22 cellular contexts compared by ENCODE assay signal in the genomic region with DNA sequence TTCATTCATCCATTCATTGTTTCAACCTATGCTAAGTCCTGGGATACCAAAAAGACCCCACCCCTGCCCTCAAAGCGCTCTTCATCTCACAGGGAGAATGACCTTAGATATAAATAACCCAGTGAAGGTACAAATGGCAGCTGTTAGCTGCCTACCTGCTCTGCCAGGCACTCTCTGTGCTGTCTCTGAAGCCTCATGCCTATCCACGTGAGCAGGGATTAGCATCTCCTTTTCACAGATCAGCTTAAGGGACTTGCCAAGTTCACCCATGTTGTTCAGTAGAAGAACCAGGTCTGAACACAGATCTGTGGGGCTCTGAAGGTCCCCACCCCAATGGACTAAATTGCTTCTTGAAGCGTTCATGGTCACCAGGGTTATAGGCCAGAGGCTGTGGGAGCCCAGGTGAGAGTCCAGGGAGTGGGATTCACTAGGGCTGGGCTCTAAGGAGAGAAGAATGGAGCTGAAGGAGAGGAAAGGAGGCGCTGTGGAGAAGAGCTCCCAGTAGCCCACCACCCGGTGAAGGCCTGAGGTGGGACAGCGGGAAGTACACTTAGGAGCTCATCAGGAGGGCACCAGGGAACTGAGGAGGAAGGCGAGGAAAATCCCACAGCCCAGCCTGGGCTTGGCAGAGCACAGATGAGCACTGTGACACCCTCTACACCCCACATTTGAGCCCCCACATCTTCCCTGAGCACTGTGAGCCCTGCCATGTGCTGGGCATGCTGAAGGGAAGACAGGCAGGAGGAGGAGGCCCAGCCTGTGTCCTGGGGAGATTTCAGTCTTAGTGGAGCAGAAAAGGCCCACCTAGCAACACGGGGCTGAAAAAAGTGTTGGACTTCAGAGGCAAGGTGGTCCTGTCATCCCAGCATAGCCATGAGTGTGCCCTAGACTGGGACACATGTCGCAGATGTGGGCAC. TPM values are rescaled to one million over a fixed set of nuclear protein-coding genes. Genes with fewer than 3 reads are reported as not detected.
A peak's percentile ranks its signal among the peaks of the same experiment; 100 is the strongest.
DNase-seq lines count a peak whose midpoint lies in the region; ATAC-seq, FAIRE-seq and TF ChIP-seq lines count a peak whose summit lies in the region.
"Had no signal": no experiment of that assay in that cellular context is flagged by ENCODE, and none has a peak within 500 bp of the region (broad histone marks: within the 10 kb centered on the region; RNA-seq: fewer than 3 reads in every experiment).

No MANE protein-coding gene starts in this region.

- no peaks in the 10 kb centered on the region for H3K27me3 Mint-ChIP-seq in activated CD4-positive, alpha-beta memory T cell treated with anti-CD3 and anti-CD28 coated beads, Interleukin-2, amount 10 ng/mL, durations not matched to agents 7 days and 5 days
- H3K27me3 Mint-ChIP-seq in activated CD4-positive, alpha-beta memory T cell treated with anti-CD3 and anti-CD28 coated beads for 36 hours: peaks cover 2% of the 10 kb centered on the region

- TF ChIP-seq EP300 in K562 (IDR thresholded peaks at IDR 0.05; ENCODE audit: low read length): no peak

- H3K9me3 ChIP-seq in K562 (replicated peaks; ENCODE audit: control insufficient read depth, insufficient read depth, low read depth, low read length) (no peaks in the 10 kb centered on the region; the same call in 1 of the 2 replicates), gastrocnemius medialis (no peaks in the 10 kb centered on the region)
- H3K9me3 ChIP-seq: Peyer's patch, SJCRH30 had no signal

- no peak for TF ChIP-seq RAD21 in K562 (CRISPR knock-in tag; conservative IDR thresholded peaks at IDR 0.05 in 1 of 2, IDR thresholded peaks at IDR 0.05 in 1 of 2)

- H4K20me1 ChIP-seq in K562 (replicated peaks; ENCODE audit: control insufficient read depth, insufficient read depth, low read length): no peaks in the 10 kb centered on the region

- no peak overlapping the region; the same call in 2 of the 3 replicates for H3K27ac ChIP-seq in K562 (ENCODE audit: extremely low read depth, low read depth, low read length)
- no peak overlapping the region for H3K27ac ChIP-seq in gastrocnemius medialis
- H3K27ac ChIP-seq: C4-2B, Peyer's patch, SJCRH30 had no signal

- TF ChIP-seq CTCF in K562 (IDR thresholded peaks at IDR 0.05 in 2 of 3, conservative IDR thresholded peaks at IDR 0.05 in 1 of 3; ENCODE audit: insufficient read depth in 2 of 3, low read depth in 1 of 3, low read length in 3 of 3) (no peak), lower leg skin (IDR thresholded peaks at IDR 0.05) (no peak), gastrocnemius medialis (IDR thresholded peaks at IDR 0.05 in 4 of 5, conservative IDR thresholded peaks at IDR 0.05 in 1 of 5) (no peak)

- no peak overlapping the region for H3K4me3 ChIP-seq in K562
- no peak overlapping the region for H3K4me3 ChIP-seq in lower leg skin (ENCODE audit: low read depth, poor library complexity, severe bottlenecking)
- H3K4me3 ChIP-seq in gastrocnemius medialis: no peak overlapping the region
- H3K4me3 ChIP-seq: Peyer's patch, SJCRH30 had no signal

- no peaks in the 10 kb centered on the region for H3K9me3 Mint-ChIP-seq in activated CD4-positive, alpha-beta memory T cell treated with anti-CD3 and anti-CD28 coated beads, Interleukin-2, amount 10 ng/mL, durations not matched to agents 7 days and 5 days
- H3K9me3 Mint-ChIP-seq in activated CD4-positive, alpha-beta memory T cell treated with anti-CD3 and anti-CD28 coated beads for 36 hours: no peaks in the 10 kb centered on the region

- H3K4me1 ChIP-seq in K562 (replicated peaks in 1 of 2; ENCODE audit: control insufficient read depth in 2 of 2, insufficient read depth in 2 of 2, low read length in 2 of 2) (peaks cover 3% of the 10 kb centered on the region in 2 experiments; a peak in 3 of 5 replicates), gastrocnemius medialis (peaks cover 0 to 7% of the 10 kb centered on the region in 2 donors)
- H3K4me1 ChIP-seq: Peyer's patch, SJCRH30 had no signal

- CTCF ChIA-PET in activated CD4-positive, alpha-beta memory T cell treated with anti-CD3 and anti-CD28 coated beads, Interleukin-2, amount 10 ng/mL, durations not matched to agents 7 days and 5 days (lab: Charles Lee): interaction anchor here (0.5 to 2.2 kb wide), 3 partner anchors 80 to 1636 kb away, joined by 3 to 4 read pairs (median 4); no protein-coding TSS in a partner anchor
- CTCF ChIA-PET in activated CD4-positive, alpha-beta memory T cell treated with anti-CD3 and anti-CD28 coated beads for 36 hours (lab: Charles Lee): no interaction called here
- CTCF ChIA-PET in K562 (lab: Yijun Ruan, JAX; ENCODE audit: low intra/inter-chr PET ratio): interaction anchor here (0.8 kb wide), 1 partner anchor 42 kb away, joined by 3 read pairs; no protein-coding TSS in a partner anchor

- H3K27me3 ChIP-seq in K562 (ENCODE audit: control insufficient read depth in 2 of 2, insufficient read depth in 2 of 2, low read length in 2 of 2): peaks cover 3 to 4% of the 10 kb centered on the region in 2 experiments; a peak in 2 of 5 replicates
- H3K27me3 ChIP-seq in gastrocnemius medialis: no peaks in the 10 kb centered on the region
- H3K27me3 ChIP-seq: Peyer's patch, SJCRH30 had no signal

- POLR2A ChIA-PET in activated CD4-positive, alpha-beta memory T cell treated with anti-CD3 and anti-CD28 coated beads, Interleukin-2, amount 10 ng/mL, durations not matched to agents 7 days and 5 days (lab: Charles Lee): no interaction called here
- POLR2A ChIA-PET in activated CD4-positive, alpha-beta memory T cell treated with anti-CD3 and anti-CD28 coated beads for 36 hours (lab: Charles Lee): no interaction called here
- POLR2A ChIA-PET in K562 (lab: Yijun Ruan, JAX): interaction anchor here (0.6 to 1.1 kb wide), 3 partner anchors 12 to 530 kb away, joined by 3 to 4 read pairs (median 3); no protein-coding TSS in a partner anchor

- peak overlapping the region; percentile 93 for H2AFZ ChIP-seq in K562 (ENCODE audit: low read depth, low read length)

- ATAC-seq in K562: no peak
- ATAC-seq in gastrocnemius medialis: peak; percentile 68 to 72
- ATAC-seq in GM21529 (IDR thresholded peaks at IDR 0.05; ENCODE audit: unreplicated experiment): no peak

- H3K4me1 Mint-ChIP-seq in activated CD4-positive, alpha-beta memory T cell treated with anti-CD3 and anti-CD28 coated beads, Interleukin-2, amount 10 ng/mL, durations not matched to agents 7 days and 5 days: no peaks in the 10 kb centered on the region
- no peaks in the 10 kb centered on the region for H3K4me1 Mint-ChIP-seq in activated CD4-positive, alpha-beta memory T cell treated with anti-CD3 and anti-CD28 coated beads for 36 hours (ENCODE audit: low read depth)

- H3K36me3 Mint-ChIP-seq in activated CD4-positive, alpha-beta memory T cell treated with anti-CD3 and anti-CD28 coated beads, Interleukin-2, amount 10 ng/mL, durations not matched to agents 7 days and 5 days (ENCODE audit: low read depth): no peaks in the 10 kb centered on the region
- H3K36me3 Mint-ChIP-seq in activated CD4-positive, alpha-beta memory T cell treated with anti-CD3 and anti-CD28 coated beads for 36 hours: no peaks in the 10 kb centered on the region

- DNase-seq in activated CD4-positive, alpha-beta memory T cell treated with anti-CD3 and anti-CD28 coated beads, Interleukin-2, amount 10 ng/mL, durations not matched to agents 7 days and 5 days: peak; percentile 9
- no peak for DNase-seq in activated CD4-positive, alpha-beta memory T cell treated with anti-CD3 and anti-CD28 coated beads for 36 hours
- no peak for DNase-seq in K562 (ENCODE audit: extremely low read depth in 1 of 4, low spot score in 3 of 4)
- peak; percentile 7 to 56 for DNase-seq in lower leg skin (ENCODE audit: low spot score in 2 of 2)
- no peak for DNase-seq in gastrocnemius medialis
- DNase-seq in SHP77 (lab: John Stamatoyannopoulos, UW): no peak
- DNase-seq in DMS53 treated with DMSO at 0.1 percent for 48 hours (lab: John Stamatoyannopoulos, UW; ENCODE audit: unreplicated experiment): no peak
- DNase-seq: DMS53, GF-D8, KG1, NCI-H1105 treated with DMSO at 0.1 percent for 48 hours, NCI-H2029 treated with DMSO at 0.1 percent for 48 hours, NCI-H345, NCI-H774 had no signal

- intact Hi-C loops in activated CD4-positive, alpha-beta memory T cell treated with anti-CD3 and anti-CD28 coated beads for 36 hours (cut with micrococcal nuclease): no loop called here
- intact Hi-C loops in K562 (cut with micrococcal nuclease): no loop called here
- intact Hi-C loops in lower leg skin (cut with DNase I; ENCODE audit: low total_unique reads): no loop called here
- intact Hi-C loops in gastrocnemius medialis (cut with DNase I; ENCODE audit: low total_unique reads): no loop called here

- no peak for FAIRE-seq in K562 (lab: Jason Lieb, UNC)
- FAIRE-seq: D721Med had no signal

- no TSS peak for BruUV-seq in K562 (replicated peaks; lab: Mats Ljungman, UMichigan)

- 41% methylated on average over 8 of the region's 9 CpGs for WGBS in K562 (ENCODE audit: insufficient coverage, low coverage, missing lambda C conversion rate)
- 93 to 97% methylated on average over 9 of the region's 9 CpGs for WGBS in lower leg skin, 2 donors

- TF ChIP-seq POLR2A in K562 (conservative IDR thresholded peaks at IDR 0.05) (no peak), lower leg skin (IDR thresholded peaks at IDR 0.05) (no peak), gastrocnemius medialis (IDR thresholded peaks at IDR 0.05) (no peak)

- H3K4me2 ChIP-seq in K562 (ENCODE audit: insufficient read depth, low read length): peak overlapping the region; percentile 76

- H3K9ac ChIP-seq in K562 (ENCODE audit: insufficient read depth in 1 of 2, low read depth in 2 of 2, low read length in 2 of 2): no peak overlapping the region

- no peak overlapping the region for H3K27ac Mint-ChIP-seq in activated CD4-positive, alpha-beta memory T cell treated with anti-CD3 and anti-CD28 coated beads, Interleukin-2, amount 10 ng/mL, durations not matched to agents 7 days and 5 days
- no peak overlapping the region for H3K27ac Mint-ChIP-seq in activated CD4-positive, alpha-beta memory T cell treated with anti-CD3 and anti-CD28 coated beads for 36 hours

- H3K9me1 ChIP-seq in K562 (ENCODE audit: control insufficient read depth, insufficient read depth, low read length): no peaks in the 10 kb centered on the region

- no peaks in the 10 kb centered on the region for H3K36me3 ChIP-seq in K562 (ENCODE audit: control insufficient read depth, insufficient read depth, low read length)
- H3K36me3 ChIP-seq in gastrocnemius medialis: no peaks in the 10 kb centered on the region
- H3K36me3 ChIP-seq: Peyer's patch had no signal

- no peak overlapping the region for H3K4me3 Mint-ChIP-seq in activated CD4-positive, alpha-beta memory T cell treated with anti-CD3 and anti-CD28 coated beads, Interleukin-2, amount 10 ng/mL, durations not matched to agents 7 days and 5 days
- H3K4me3 Mint-ChIP-seq in activated CD4-positive, alpha-beta memory T cell treated with anti-CD3 and anti-CD28 coated beads for 36 hours: no peak overlapping the region

- in situ Hi-C loops in K562 (cut with MboI) (no loop called here), gastrocnemius medialis (cut with MboI; ENCODE audit: low sequenced_read_pairs in 4 of 4) (no loop called here)

- no peaks in the 10 kb centered on the region for H3K79me2 ChIP-seq in K562 (ENCODE audit: control insufficient read depth, insufficient read depth, low read length)

RNA-seq across cellular contexts. Expression of a gene that starts 20.4 kb away (rescaled TPM):
- total RNA-seq in activated CD4-positive, alpha-beta memory T cell treated with anti-CD3 and anti-CD28 coated beads, Interleukin-2, amount 10 ng/mL, durations not matched to agents 7 days and 5 days: not detected
- not detected for total RNA-seq in activated CD4-positive, alpha-beta memory T cell treated with anti-CD3 and anti-CD28 coated beads for 36 hours
- total RNA-seq in K562 (2011; cell fraction: chromatin; rRNA removed; ENCODE audit: low replicate concordance): not detected in 2 replicates
- not detected in 2 replicates for total RNA-seq in K562 (2011; cell fraction: nucleolus; rRNA removed)
- not detected in 2 replicates for total RNA-seq in K562 (2011; cell fraction: nucleoplasm; rRNA removed)
- total RNA-seq in K562 (2014; rRNA removed): not detected in 2 replicates
- total RNA-seq in K562 (2014; rRNA removed; fragmentation: Illumina TruSeq; extraction: Trizol): not detected in 2 replicates
- not detected in 2 replicates for total RNA-seq in K562 (2015; rRNA removed; fragmentation: Illumina TruSeq; extraction: Trizol)
- 0.58 and 1.0 TPM in 2 replicates for total RNA-seq in K562 (2021)
- not detected in 2 replicates for polyA plus RNA-seq in K562 (2011; rRNA removed)
- polyA plus RNA-seq in K562 (2011; cell fraction: cytosol; rRNA removed): not detected in 2 replicates
- polyA plus RNA-seq in K562 (2011; cell fraction: nucleus; rRNA removed): not detected in 2 replicates
- polyA plus RNA-seq in K562 (2012): 0.30 TPM in 1 of 2 replicates, not detected in the other
- polyA plus RNA-seq in K562 (2014; fragmentation: Illumina TruSeq; extraction: Trizol): not detected in 2 replicates
- under 1 TPM in 1 of 2 experiments, not detected in 1; 0.03 TPM for polyA plus RNA-seq in K562 (2014; fragmentation: Nextera tagmentation; extraction: Ambion mirVana)
- polyA plus RNA-seq in K562 (2014; rRNA removed): not detected in 2 replicates
- polyA minus RNA-seq in K562 (2011; rRNA and poly(A)+ RNA removed): not detected in 2 replicates
- not detected in 2 replicates for polyA minus RNA-seq in K562 (2011; cell fraction: cytosol; rRNA and poly(A)+ RNA removed)
- polyA minus RNA-seq in K562 (2011; cell fraction: nucleus; rRNA and poly(A)+ RNA removed): not detected in 2 replicates
- total RNA-seq in lower leg skin: 10 to 100 TPM in 2 of 4 donors, 1 to 10 TPM in 2; 1.0 to 28.8 (median 9.0) TPM
- total RNA-seq in gastrocnemius medialis: 1 to 10 TPM in 3 of 4 donors, not detected in 1; 3.7 to 6.8 (median 3.9) TPM
- total RNA-seq: HT1080, OCI-LY7 had no signal

RNA-seq across cellular contexts. Expression of a gene that starts 42.9 kb away (rescaled TPM):
- not detected for total RNA-seq in activated CD4-positive, alpha-beta memory T cell treated with anti-CD3 and anti-CD28 coated beads, Interleukin-2, amount 10 ng/mL, durations not matched to agents 7 days and 5 days
- total RNA-seq in activated CD4-positive, alpha-beta memory T cell treated with anti-CD3 and anti-CD28 coated beads for 36 hours: not detected
- total RNA-seq in K562 (2011; cell fraction: chromatin; rRNA removed; ENCODE audit: low replicate concordance): not detected in 2 replicates
- total RNA-seq in K562 (2011; cell fraction: nucleolus; rRNA removed): not detected in 2 replicates
- not detected in 2 replicates for total RNA-seq in K562 (2011; cell fraction: nucleoplasm; rRNA removed)
- not detected in 2 replicates for total RNA-seq in K562 (2014; rRNA removed)
- not detected in 2 replicates for total RNA-seq in K562 (2014; rRNA removed; fragmentation: Illumina TruSeq; extraction: Trizol)
- not detected in 2 replicates for total RNA-seq in K562 (2015; rRNA removed; fragmentation: Illumina TruSeq; extraction: Trizol)
- not detected in 2 replicates for total RNA-seq in K562 (2021)
- not detected in 2 replicates for polyA plus RNA-seq in K562 (2011; rRNA removed)
- polyA plus RNA-seq in K562 (2011; cell fraction: cytosol; rRNA removed): not detected in 2 replicates
- not detected in 2 replicates for polyA plus RNA-seq in K562 (2011; cell fraction: nucleus; rRNA removed)
- not detected in 2 replicates for polyA plus RNA-seq in K562 (2012)
- polyA plus RNA-seq in K562 (2014; fragmentation: Illumina TruSeq; extraction: Trizol): not detected in 2 replicates
- not detected for polyA plus RNA-seq in K562 (2014; fragmentation: Nextera tagmentation; extraction: Ambion mirVana)
- polyA plus RNA-seq in K562 (2014; rRNA removed): not detected in 2 replicates
- polyA minus RNA-seq in K562 (2011; rRNA and poly(A)+ RNA removed): not detected in 2 replicates
- polyA minus RNA-seq in K562 (2011; cell fraction: cytosol; rRNA and poly(A)+ RNA removed): not detected in 2 replicates
- polyA minus RNA-seq in K562 (2011; cell fraction: nucleus; rRNA and poly(A)+ RNA removed): not detected in 2 replicates
- not detected for total RNA-seq in lower leg skin
- not detected for total RNA-seq in gastrocnemius medialis
- total RNA-seq: H7, HT1080, OCI-LY7, SJCRH30 had no signal

Comparison
In these comparisons a context has a peak if more than half of its experiments do, and no peak if none do; other contexts are left out.
1. DNase-seq: peak in activated CD4-positive, alpha-beta memory T cell treated with anti-CD3 and anti-CD28 coated beads, Interleukin-2, amount 10 ng/mL, durations not matched to agents 7 days and 5 days (single experiment) and lower leg skin (2 of 2); none in activated CD4-positive, alpha-beta memory T cell treated with anti-CD3 and anti-CD28 coated beads for 36 hours (single experiment), K562 (0 of 4), gastrocnemius medialis (0 of 2), SHP77 (0 of 2) and DMS53 treated with DMSO at 0.1 percent for 48 hours (single experiment).
2. ATAC-seq: peak in gastrocnemius medialis (2 of 2); none in K562 (single experiment) and GM21529 (single experiment).